8 cellular contexts compared by ENCODE assay signal in the genomic region with DNA sequence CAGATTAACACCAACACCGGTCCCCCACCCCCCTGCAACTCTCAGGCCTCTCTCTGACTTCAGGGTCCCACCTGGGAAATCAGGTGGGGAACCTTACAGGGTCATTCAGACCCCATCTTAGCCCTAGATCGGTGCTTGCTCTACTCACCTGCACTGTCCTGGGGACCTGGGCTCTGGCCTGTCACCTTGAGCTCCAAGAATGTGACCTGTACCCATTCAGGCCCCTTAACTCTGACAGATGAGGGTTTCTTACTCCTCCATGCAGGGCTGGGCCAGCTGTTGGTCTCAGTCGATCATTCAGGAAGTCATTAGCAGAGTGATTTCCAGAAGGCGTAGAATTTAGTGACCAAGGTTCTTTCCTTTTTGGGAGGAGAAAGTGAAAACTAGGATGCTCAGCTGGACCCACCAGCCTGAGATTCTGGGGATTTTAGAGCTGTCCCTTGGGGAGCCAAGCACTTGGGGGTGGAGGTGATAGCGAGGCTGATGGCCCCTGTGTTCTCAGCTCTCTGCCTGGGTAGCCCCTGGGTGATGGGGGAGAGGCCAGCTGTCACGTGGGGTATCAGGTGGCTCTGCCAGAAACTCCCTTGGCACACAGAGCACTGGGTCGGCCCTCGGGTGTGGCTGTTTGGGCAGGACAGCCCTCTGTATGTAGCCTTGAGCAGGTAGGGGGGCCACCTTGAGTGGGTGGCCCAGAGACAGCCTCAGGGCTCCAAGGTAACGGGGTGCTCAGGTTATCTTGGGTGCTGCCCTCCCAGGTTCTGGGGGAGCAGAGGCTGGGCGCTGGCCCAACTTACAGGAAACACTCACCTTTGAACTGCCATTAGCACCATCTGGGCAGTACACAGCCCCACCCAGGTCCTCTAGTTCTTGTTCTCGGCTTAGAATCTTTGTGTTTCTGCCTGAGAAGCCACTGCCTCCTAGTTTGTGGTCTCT. TPM values are rescaled to one million over a fixed set of nuclear protein-coding genes. Genes with fewer than 3 reads are reported as not detected.
DNase-seq lines count a peak whose midpoint lies in the region; ATAC-seq and TF ChIP-seq lines count a peak whose summit lies in the region.

No MANE protein-coding gene starts in this region.

- H3K27me3 ChIP-seq in adrenal gland (no peaks in the 10 kb centered on the region), subcutaneous abdominal adipose tissue (ENCODE audit: control insufficient read depth in 5 of 5, insufficient read depth in 4 of 5, low read length in 5 of 5) (no peaks in the 10 kb centered on the region)

- peaks cover 0 to 17% of the 10 kb centered on the region in 2 donors for H3K36me3 ChIP-seq in adrenal gland (replicated peaks in 1 of 2)
- peaks cover 0 to 14% (median 8%) of the 10 kb centered on the region in 5 donors for H3K36me3 ChIP-seq in subcutaneous abdominal adipose tissue (ENCODE audit: control insufficient read depth in 5 of 5, insufficient read depth in 5 of 5, low read length in 5 of 5)

- peak; percentile 53 for DNase-seq in AG20443 (ENCODE audit: low spot score)
- DNase-seq in GM19238 (ENCODE audit: insufficient read length, low spot score) = peak; percentile 69
- DNase-seq in NB4 (ENCODE audit: low read depth) = no peak
- DNase-seq in adrenal gland = peak; percentile 63 to 89 (median 85)
- DNase-seq in left lobe of liver (ENCODE audit: low spot score) = peak; percentile 74
- no peak for DNase-seq in GDM1 (lab: John Stamatoyannopoulos, UW)
- no peak for DNase-seq in NCI-H187 treated with DMSO at 0.1 percent for 48 hours (lab: John Stamatoyannopoulos, UW)

- peak overlapping the region; percentile 71 to 96 (median 91) for H3K27ac ChIP-seq in adrenal gland
- H3K27ac ChIP-seq in subcutaneous abdominal adipose tissue (ENCODE audit: low read depth, low read length) = peak overlapping the region; percentile 97

- intact Hi-C loops in adrenal gland (cut with DNase I) = no loop called here

- WGBS in adrenal gland, 4 donors = 9 to 32% (median 15%) methylated on average over 6 to 11 of the region's 11 CpGs

- H3K4me3 ChIP-seq in NB4 (ENCODE audit: low read depth, low read length) (peak overlapping the region; percentile 47), adrenal gland (peak overlapping the region; percentile 48 to 78 (median 62)), subcutaneous abdominal adipose tissue (ENCODE audit: low read depth in 1 of 5, low read length in 5 of 5) (peak overlapping the region; percentile 82 to 96 (median 92))

- ATAC-seq in left lobe of liver = peak; percentile 59

- H3K9me3 ChIP-seq in adrenal gland (replicated peaks in 1 of 3) (no peaks in the 10 kb centered on the region), subcutaneous abdominal adipose tissue (ENCODE audit: control insufficient read depth in 5 of 5, low read length in 5 of 5) (no peaks in the 10 kb centered on the region)

- H3K4me1 ChIP-seq in adrenal gland (replicated peaks in 1 of 2) = peaks cover 58 to 82% of the 10 kb centered on the region in 2 donors
- H3K4me1 ChIP-seq in subcutaneous abdominal adipose tissue (ENCODE audit: control insufficient read depth in 5 of 5, insufficient read depth in 5 of 5, low read length in 5 of 5) = peaks cover 19 to 73% (median 67%) of the 10 kb centered on the region in 5 donors

- peak overlapping the region; percentile 82 to 93 (median 90) for H3K9ac ChIP-seq in subcutaneous abdominal adipose tissue (ENCODE audit: low read length in 5 of 5)

- TF ChIP-seq POLR2A in NB4 (IDR thresholded peaks at IDR 0.05; ENCODE audit: extremely low read depth, insufficient read length) = no peak
- peak; percentile 27 to 74 for TF ChIP-seq POLR2A in adrenal gland (IDR thresholded peaks at IDR 0.05)

- TF ChIP-seq CTCF in NB4 (IDR thresholded peaks at IDR 0.05; ENCODE audit: low read depth, low read length) = no peak
- no peak for TF ChIP-seq CTCF in adrenal gland (IDR thresholded peaks at IDR 0.05)

RNA-seq across cellular contexts. Expression of gene MVP, which starts 0.7 kb away (rescaled TPM):
- total RNA-seq in adrenal gland (100 to 1,000 TPM; 242 to 492 (median 362) TPM), left lobe of liver (44.4 TPM)
- polyA plus RNA-seq in adrenal gland = 100 to 1,000 TPM; 200 to 470 (median 321) TPM

RNA-seq across cellular contexts. Expression of gene PAGR1, which starts 5.0 kb away (rescaled TPM):
- total RNA-seq in adrenal gland = 10 to 100 TPM; 17.1 to 47.1 (median 39.8) TPM
- polyA plus RNA-seq in adrenal gland = 10 to 100 TPM; 14.2 to 89.1 (median 60.9) TPM
- 11.9 TPM for total RNA-seq in left lobe of liver

RNA-seq across cellular contexts. Expression of gene PRRT2, which starts 9.0 kb away (rescaled TPM):
- 1 to 10 TPM in 7 of 8 donors, not detected in 1; 1.4 to 8.8 (median 1.9) TPM for total RNA-seq in adrenal gland
- polyA plus RNA-seq in adrenal gland = 10 to 100 TPM in 1 of 3 donors, 1 to 10 TPM in 1, under 1 TPM in 1; 0.97 to 32.0 (median 5.0) TPM
- 0.33 TPM for total RNA-seq in left lobe of liver

RNA-seq across cellular contexts. Expression of gene MAZ, which starts 14.7 kb away (rescaled TPM):
- total RNA-seq in adrenal gland (100 to 1,000 TPM in 6 of 8 donors, 10 to 100 TPM in 2; 78.8 to 247 (median 145) TPM), left lobe of liver (101 TPM)
- polyA plus RNA-seq in adrenal gland = 100 to 1,000 TPM; 108 to 304 (median 147) TPM

RNA-seq across cellular contexts. Expression of gene KIF22, which starts 30.4 kb away (rescaled TPM):
- total RNA-seq in adrenal gland (10 to 100 TPM in 7 of 8 donors, 1 to 10 TPM in 1; 8.8 to 30.7 (median 16.2) TPM), left lobe of liver (27.2 TPM)
- 100 to 1,000 TPM in 2 of 3 donors, 1 to 10 TPM in 1; 9.1 to 127 (median 112) TPM for polyA plus RNA-seq in adrenal gland

Comparison
In these comparisons a context has a peak if more than half of its experiments do, and no peak if none do; other contexts are left out.
1. DNase-seq: peak in AG20443 (single experiment), GM19238 (single experiment), adrenal gland (7 of 7) and left lobe of liver (single experiment); none in NB4 (single experiment), GDM1 (single experiment) and NCI-H187 treated with DMSO at 0.1 percent for 48 hours (single experiment).
2. Peak in every context shown above with its lines, with median percentiles within 50 percentile points of each other: H3K4me3 ChIP-seq.